11 cellular contexts compared by ENCODE assay signal in genomic region chr2:40178971-40179370, GRCh38.
DNase-seq lines count a peak whose midpoint lies in the region; ATAC-seq, FAIRE-seq and TF ChIP-seq lines count a peak whose summit lies in the region.
"Had no signal": no experiment of that assay in that cellular context is flagged by ENCODE, and none has a peak within 500 bp of the region (broad histone marks: within the 10 kb centered on the region; RNA-seq: fewer than 3 reads in every experiment).

No MANE protein-coding gene starts in this region.

- intact Hi-C loops in heart right ventricle (cut with DNase I): no loop called here

- H3K4me3 ChIP-seq in heart right ventricle: no peak overlapping the region

- 67 to 69% methylated on average over 3 of the region's 3 CpGs for WGBS in heart right ventricle, 2 donors

- no peaks in the 10 kb centered on the region for H3K9me3 ChIP-seq in heart right ventricle

- DNase-seq in amniotic epithelial cell (ENCODE audit: low read depth) (peak; percentile 5), urothelium cell line (ENCODE audit: low spot score) (no peak), GM13977 (ENCODE audit: low spot score) (no peak), heart right ventricle (no peak)
- DNase-seq: effector memory CD4-positive, alpha-beta T cell; NCI-H748 treated with DMSO at 0.1 percent for 48 hours; nucleus accumbens had no signal

- no peak for FAIRE-seq in urothelium cell line (lab: Jason Lieb, UNC)
- FAIRE-seq: TTC549 had no signal

- in situ Hi-C loops in GM13977 (cut with MboI; ENCODE audit: low pct_unique_long_range_greater_than_20kb, low sequenced_read_pairs, unreplicated experiment): no loop called here

- no peak for TF ChIP-seq CTCF in GM13977 (IDR thresholded peaks at IDR 0.05; ENCODE audit: extremely low read depth, insufficient read depth, missing control alignments)
- TF ChIP-seq CTCF in heart right ventricle (IDR thresholded peaks at IDR 0.05): no peak

- no peaks in the 10 kb centered on the region for H3K27me3 ChIP-seq in heart right ventricle

- peaks cover 0 to 27% (median 0%) of the 10 kb centered on the region in 9 donors for H3K36me3 ChIP-seq in heart right ventricle

- H3K27ac ChIP-seq in heart right ventricle: no peak overlapping the region

- ATAC-seq in GM18519 (IDR thresholded peaks at IDR 0.05; ENCODE audit: low FRiP score, unreplicated experiment): peak; percentile 88
- ATAC-seq in GM21390 (IDR thresholded peaks at IDR 0.05; ENCODE audit: unreplicated experiment): peak; percentile 86
- peak; percentile 75 for ATAC-seq in HG03097 (IDR thresholded peaks at IDR 0.05; ENCODE audit: low FRiP score, unreplicated experiment)
- no peak for ATAC-seq in heart right ventricle

- H3K4me1 ChIP-seq in heart right ventricle: peaks cover 0 to 41% (median 26%) of the 10 kb centered on the region in 9 donors

Comparison
In these comparisons a context has a peak if more than half of its experiments do, and no peak if none do; other contexts are left out.
1. ATAC-seq: peak in GM18519 (single experiment), GM21390 (single experiment) and HG03097 (single experiment); none in heart right ventricle (0 of 8).